Comparison of ENCODE assay signal across 10 cellular contexts in the genomic region with DNA sequence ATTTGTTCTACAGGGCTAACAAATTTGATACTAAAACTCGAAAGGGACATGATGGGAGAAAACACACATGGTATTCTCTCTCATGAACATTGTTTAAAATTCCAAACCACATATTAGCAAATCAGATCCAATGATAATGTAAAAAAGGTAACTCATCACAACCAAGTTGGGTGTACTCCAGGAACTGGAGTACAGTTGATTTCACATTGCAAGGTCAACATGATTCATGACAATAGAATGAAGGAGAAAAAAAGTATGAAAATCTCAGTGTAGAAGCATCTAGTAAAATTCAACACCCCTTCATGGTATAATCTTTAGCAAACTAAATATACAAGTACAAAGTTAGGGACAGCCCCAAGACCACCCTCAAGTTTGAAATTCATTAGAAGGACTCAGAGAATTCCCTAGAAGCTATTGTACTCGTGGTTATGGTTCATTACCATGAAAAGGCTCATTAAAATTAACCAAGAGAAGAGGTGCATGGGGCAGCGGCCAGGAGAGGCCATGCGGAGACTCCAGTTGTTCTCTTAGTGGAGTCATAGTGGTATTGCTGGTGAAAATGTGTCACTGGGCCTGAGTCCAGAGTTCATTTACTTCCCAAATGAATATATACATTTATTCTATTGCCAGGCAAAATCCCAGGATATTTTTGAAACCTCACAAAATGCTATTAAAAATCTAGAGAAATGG. TPM values are rescaled to one million over a fixed set of nuclear protein-coding genes. Genes with fewer than 3 reads are reported as not detected.
DNase-seq lines count a peak whose midpoint lies in the region; FAIRE-seq and TF ChIP-seq lines count a peak whose summit lies in the region.
"Had no signal": no experiment of that assay in that cellular context is flagged by ENCODE, and none has a peak within 500 bp of the region (broad histone marks: within the 10 kb centered on the region; RNA-seq: fewer than 3 reads in every experiment).

No MANE protein-coding gene starts in this region.

- POLR2A ChIA-PET in GM10248 (lab: Yijun Ruan, JAX) = no interaction called here

- CTCF ChIA-PET in GM10248 (lab: Yijun Ruan, JAX) = no interaction called here

- peaks cover 5% of the 10 kb centered on the region for H4K20me1 ChIP-seq in keratinocyte (ENCODE audit: control insufficient read depth, extremely low read depth, insufficient read depth, low read length)

- no peak overlapping the region for H2AFZ ChIP-seq in keratinocyte (ENCODE audit: control insufficient read depth, low read length)

- H3K4me3 ChIP-seq in AG10803 (ENCODE audit: low read length) (no peak overlapping the region), keratinocyte (ENCODE audit: control insufficient read depth in 2 of 3, extremely low read depth in 1 of 3, insufficient read depth in 2 of 3, low read depth in 1 of 3, low read length in 3 of 3) (peak overlapping the region in 1 of 3 experiments; percentile 26)

- H3K27me3 ChIP-seq in keratinocyte (ENCODE audit: control insufficient read depth, extremely low read depth, insufficient read depth, low read length) = no peaks in the 10 kb centered on the region

- H3K9me1 ChIP-seq in keratinocyte (ENCODE audit: control insufficient read depth, extremely low read depth, insufficient read depth, low read length) = no peaks in the 10 kb centered on the region

- H3K9ac ChIP-seq in keratinocyte (ENCODE audit: control insufficient read depth, extremely low read depth, insufficient read depth, low read length) = peak overlapping the region; percentile 55

- no peak for FAIRE-seq in keratinocyte (lab: Jason Lieb, UNC)
- FAIRE-seq in frontal cortex (lab: Jason Lieb, UNC) = no peak
- FAIRE-seq: D721Med had no signal

- H3K4me1 ChIP-seq in keratinocyte (ENCODE audit: control insufficient read depth, extremely low read depth, insufficient read depth, low read length) = peaks cover 70% of the 10 kb centered on the region

- peak overlapping the region; percentile 89 for H3K27ac ChIP-seq in keratinocyte (ENCODE audit: control insufficient read depth, insufficient read depth, low read length)

- dilution Hi-C loops in keratinocyte (cut with MboI; ENCODE audit: extremely low pct_ligation_motif_present, low sequenced_read_pairs) = no loop called here

- H3K36me3 ChIP-seq in keratinocyte (ENCODE audit: control insufficient read depth in 2 of 2, extremely low read depth in 1 of 2, insufficient read depth in 2 of 2, low read length in 2 of 2) = peaks cover 0 to 6% of the 10 kb centered on the region in 2 experiments

- H3K9me3 ChIP-seq in keratinocyte (ENCODE audit: control insufficient read depth, low read depth, low read length) = no peaks in the 10 kb centered on the region

- H3K79me2 ChIP-seq in keratinocyte (ENCODE audit: control insufficient read depth, insufficient read depth, low read length) = peaks cover 27% of the 10 kb centered on the region

- DNase-seq in AG10803 (ENCODE audit: low read depth) (peak; percentile 72), HS-5 (ENCODE audit: low read depth) (peak; percentile 87), amniotic epithelial cell (ENCODE audit: low read depth) (peak; percentile 71), keratinocyte (ENCODE audit: low read depth, low spot score) (no peak), NCI-H2081 (lab: John Stamatoyannopoulos, UW) (no peak), GM10248 (ENCODE audit: extremely low spot score) (no peak), frontal cortex (ENCODE audit: low spot score in 2 of 2) (no peak)
- DNase-seq in stimulated activated CD4-positive, alpha-beta T cell treated with anti-CD3 and anti-CD28 coated beads, Interleukin-2, amount 100 ng/mL, for 24 hours = no peak
- DNase-seq: NCI-H2081 treated with DMSO at 0.1 percent for 48 hours had no signal

- peak overlapping the region; percentile 58 for H3K4me2 ChIP-seq in keratinocyte (ENCODE audit: control insufficient read depth, extremely low read depth, insufficient read depth, low read depth, low read length)

- TF ChIP-seq CTCF in AG10803 (conservative IDR thresholded peaks at IDR 0.05; ENCODE audit: low read length) (no peak), keratinocyte (optimal IDR thresholded peaks at IDR 0.05 in 1 of 3, IDR thresholded peaks at IDR 0.05 in 1 of 3, conservative IDR thresholded peaks at IDR 0.05 in 1 of 3; ENCODE audit: extremely low read depth in 1 of 3, insufficient read depth in 2 of 3, low read length in 3 of 3) (no peak), GM10248 (IDR thresholded peaks at IDR 0.05; ENCODE audit: control extremely low read depth, extremely low read depth, low read depth, missing control alignments) (no peak)

RNA-seq across cellular contexts. Expression of gene CDCA4, which starts 3.1 kb away (rescaled TPM):
- 29.8 to 48.7 TPM (median 35.7 TPM) in 3 replicates for polyA plus RNA-seq in keratinocyte
- 5.3 TPM for polyA plus RNA-seq in keratinocyte (2011; ENCODE audit: low read depth)
- polyA plus RNA-seq in keratinocyte (2011; cell fraction: cytosol; rRNA removed) = 22.7 and 31.2 TPM in 2 replicates
- 30.3 and 36.4 TPM in 2 replicates for polyA plus RNA-seq in keratinocyte (2011; cell fraction: nucleus; rRNA removed)
- polyA plus RNA-seq in keratinocyte (2012; ENCODE audit: low replicate concordance) = 15.0 and 47.2 TPM in 2 replicates
- 21.6 to 29.0 TPM (median 28.1 TPM) in 3 replicates for polyA minus RNA-seq in keratinocyte
- 44.7 TPM for polyA minus RNA-seq in keratinocyte (2011; cell fraction: cytosol; rRNA and poly(A)+ RNA removed)
- polyA minus RNA-seq in keratinocyte (2011; cell fraction: nucleus; rRNA and poly(A)+ RNA removed) = 20.9 and 27.0 TPM in 2 replicates
- 11.0 TPM for total RNA-seq in frontal cortex

RNA-seq across cellular contexts. Expression of gene CLBA1, which starts 38.3 kb away (rescaled TPM):
- polyA plus RNA-seq in keratinocyte = 8.6 to 11.7 TPM (median 9.1 TPM) in 3 replicates
- polyA plus RNA-seq in keratinocyte (2011; ENCODE audit: low read depth) = 3.3 TPM
- 8.1 and 9.8 TPM in 2 replicates for polyA plus RNA-seq in keratinocyte (2011; cell fraction: cytosol; rRNA removed)
- polyA plus RNA-seq in keratinocyte (2011; cell fraction: nucleus; rRNA removed) = 22.6 and 24.3 TPM in 2 replicates
- polyA plus RNA-seq in keratinocyte (2012; ENCODE audit: low replicate concordance) = 10.3 and 10.9 TPM in 2 replicates
- polyA minus RNA-seq in keratinocyte = 5.1 to 5.2 TPM (median 5.1 TPM) in 3 replicates
- polyA minus RNA-seq in keratinocyte (2011; cell fraction: cytosol; rRNA and poly(A)+ RNA removed) = 6.5 TPM
- 7.3 and 15.5 TPM in 2 replicates for polyA minus RNA-seq in keratinocyte (2011; cell fraction: nucleus; rRNA and poly(A)+ RNA removed)
- total RNA-seq in frontal cortex = 13.0 TPM

RNA-seq across cellular contexts. Expression of gene GPR132, which starts 41.3 kb away (rescaled TPM):
- polyA plus RNA-seq in keratinocyte = not detected in 3 replicates
- not detected for polyA plus RNA-seq in keratinocyte (2011; ENCODE audit: low read depth)
- not detected in 2 replicates for polyA plus RNA-seq in keratinocyte (2011; cell fraction: cytosol; rRNA removed)
- polyA plus RNA-seq in keratinocyte (2011; cell fraction: nucleus; rRNA removed) = not detected in 2 replicates
- polyA plus RNA-seq in keratinocyte (2012; ENCODE audit: low replicate concordance) = 0.39 and 1.2 TPM in 2 replicates
- not detected in 3 replicates for polyA minus RNA-seq in keratinocyte
- polyA minus RNA-seq in keratinocyte (2011; cell fraction: cytosol; rRNA and poly(A)+ RNA removed) = not detected
- polyA minus RNA-seq in keratinocyte (2011; cell fraction: nucleus; rRNA and poly(A)+ RNA removed) = not detected in 2 replicates
- total RNA-seq in frontal cortex = 1.2 TPM

RNA-seq across cellular contexts. Expression of gene AHNAK2, which starts 45.8 kb away (rescaled TPM):
- 142 to 198 TPM (median 164 TPM) in 3 replicates for polyA plus RNA-seq in keratinocyte
- polyA plus RNA-seq in keratinocyte (2011; ENCODE audit: low read depth) = 725 TPM
- polyA plus RNA-seq in keratinocyte (2011; cell fraction: cytosol; rRNA removed) = 78.9 and 92.5 TPM in 2 replicates
- 988 and 1,021 TPM in 2 replicates for polyA plus RNA-seq in keratinocyte (2011; cell fraction: nucleus; rRNA removed)
- 289 and 443 TPM in 2 replicates for polyA plus RNA-seq in keratinocyte (2012; ENCODE audit: low replicate concordance)
- 622 to 721 TPM (median 625 TPM) in 3 replicates for polyA minus RNA-seq in keratinocyte
- 342 TPM for polyA minus RNA-seq in keratinocyte (2011; cell fraction: cytosol; rRNA and poly(A)+ RNA removed)
- 1,549 and 2,078 TPM in 2 replicates for polyA minus RNA-seq in keratinocyte (2011; cell fraction: nucleus; rRNA and poly(A)+ RNA removed)
- total RNA-seq in frontal cortex = 20.0 TPM

Comparison
In these comparisons a context has a peak if more than half of its experiments do, and no peak if none do; other contexts are left out.
1. DNase-seq: peak in AG10803 (single experiment), HS-5 (single experiment) and amniotic epithelial cell (single experiment); none in keratinocyte (single experiment), NCI-H2081 (0 of 2), GM10248 (single experiment), stimulated activated CD4-positive, alpha-beta T cell treated with anti-CD3 and anti-CD28 coated beads, Interleukin-2, amount 100 ng/mL, for 24 hours (0 of 2) and frontal cortex (0 of 2).